Comparison of ENCODE assay signal across 1 cellular context in genomic region chr7:36366649-36367560, GRCh38.
TF ChIP-seq lines count a peak whose summit lies in the region.

No MANE protein-coding gene starts in this region.

TF ChIP-seq in HepG2, 621 proteins besides CTCF, POLR2A, EP300 and RAD21 (continued from another document and continues in another):
- no peak for TF ChIP-seq RNF219 (CRISPR knock-in tag; IDR thresholded peaks at IDR 0.05)
- no peak for TF ChIP-seq ZNF468 (CRISPR knock-in tag; IDR thresholded peaks at IDR 0.05)
- no peak for TF ChIP-seq DPF2 (CRISPR knock-in tag; IDR thresholded peaks at IDR 0.05; ENCODE audit: borderline replicate concordance, low read depth)
- TF ChIP-seq ZFP62 (CRISPR knock-in tag; IDR thresholded peaks at IDR 0.05): no peak
- no peak for TF ChIP-seq POLR2AphosphoS2 (IDR thresholded peaks at IDR 0.05; ENCODE audit: low read depth, low read length)
- no peak for TF ChIP-seq HNF4G (IDR thresholded peaks at IDR 0.05; ENCODE audit: borderline replicate concordance, low read depth, low read length)
- TF ChIP-seq HNF4G (CRISPR knock-in tag; IDR thresholded peaks at IDR 0.05; ENCODE audit: borderline replicate concordance, low read depth): no peak
- no peak for TF ChIP-seq FOXA1 (IDR thresholded peaks at IDR 0.05)
- TF ChIP-seq FOXA1 (CRISPR knock-in tag; IDR thresholded peaks at IDR 0.05): peak; percentile 48; the same call in 1 of the 2 replicates
- TF ChIP-seq PLRG1 (conservative IDR thresholded peaks at IDR 0.05): no peak
- no peak for TF ChIP-seq NCOA1 (CRISPR knock-in tag; IDR thresholded peaks at IDR 0.05)
- TF ChIP-seq TBP (CRISPR knock-in tag; IDR thresholded peaks at IDR 0.05): no peak
- peak; percentile 84 for TF ChIP-seq ZNF670 (CRISPR knock-in tag; IDR thresholded peaks at IDR 0.05; ENCODE audit: borderline replicate concordance)
- no peak for TF ChIP-seq ZBTB2 (CRISPR knock-in tag; IDR thresholded peaks at IDR 0.05; ENCODE audit: low read depth)
- no peak for TF ChIP-seq GZF1 (CRISPR knock-in tag; IDR thresholded peaks at IDR 0.05)
- peak; percentile 80; the same call in 1 of the 2 replicates for TF ChIP-seq ZFP91 (CRISPR knock-in tag; IDR thresholded peaks at IDR 0.05; ENCODE audit: borderline replicate concordance)
- TF ChIP-seq KAT8 (CRISPR knock-in tag; IDR thresholded peaks at IDR 0.05): peak; percentile 84
- no peak for TF ChIP-seq CERS6 (CRISPR knock-in tag; IDR thresholded peaks at IDR 0.05)
- TF ChIP-seq BHLHE40 (IDR thresholded peaks at IDR 0.05; ENCODE audit: low read length): no peak; the same call in 1 of the 2 replicates
- TF ChIP-seq DMTF1 (CRISPR knock-in tag; IDR thresholded peaks at IDR 0.05): no peak
- peak; percentile 80; the same call in 1 of the 2 replicates for TF ChIP-seq KDM5B (CRISPR knock-in tag; IDR thresholded peaks at IDR 0.05; ENCODE audit: borderline replicate concordance)
- peak; percentile 67 for TF ChIP-seq ZBTB33 (CRISPR knock-in tag; IDR thresholded peaks at IDR 0.05)
- no peak for TF ChIP-seq MEIS1 (CRISPR knock-in tag; IDR thresholded peaks at IDR 0.05; ENCODE audit: borderline replicate concordance)
- no peak for TF ChIP-seq U2AF1 (optimal IDR thresholded peaks at IDR 0.05; ENCODE audit: low read depth, low read length)
- TF ChIP-seq TAF1 (CRISPR knock-in tag; IDR thresholded peaks at IDR 0.05): peak; percentile 27; the same call in 1 of the 2 replicates
- no peak for TF ChIP-seq ATF5 (CRISPR knock-in tag; IDR thresholded peaks at IDR 0.05; ENCODE audit: low read depth)
- TF ChIP-seq NFIC (IDR thresholded peaks at IDR 0.05; ENCODE audit: low read length): no peak
- TF ChIP-seq ZNF34 (CRISPR knock-in tag; IDR thresholded peaks at IDR 0.05; ENCODE audit: borderline replicate concordance): no peak
- no peak for TF ChIP-seq ZNF598 (CRISPR knock-in tag; IDR thresholded peaks at IDR 0.05; ENCODE audit: borderline replicate concordance)
- TF ChIP-seq CBX5 (CRISPR knock-in tag; IDR thresholded peaks at IDR 0.05; ENCODE audit: borderline replicate concordance): peak; percentile 61; the same call in 1 of the 2 replicates
- 0 out of 2 replicates have a peak, but pooled peaks have one; percentile 47 for TF ChIP-seq CHD2 (IDR thresholded peaks at IDR 0.05; ENCODE audit: low read depth, low read length)
- no peak for TF ChIP-seq ZNF260 (CRISPR knock-in tag; IDR thresholded peaks at IDR 0.05; ENCODE audit: borderline replicate concordance, low read depth)
- TF ChIP-seq ZBTB34 (CRISPR knock-in tag; IDR thresholded peaks at IDR 0.05): no peak
- peak; percentile 83; the same call in 1 of the 2 replicates for TF ChIP-seq EEA1 (CRISPR knock-in tag; IDR thresholded peaks at IDR 0.05; ENCODE audit: borderline replicate concordance)
- peak; percentile 53; the same call in 1 of the 2 replicates for TF ChIP-seq THRA (CRISPR knock-in tag; IDR thresholded peaks at IDR 0.05; ENCODE audit: borderline replicate concordance)
- no peak for TF ChIP-seq PRDM15 (CRISPR knock-in tag; IDR thresholded peaks at IDR 0.05)
- TF ChIP-seq GPN1 (CRISPR knock-in tag; IDR thresholded peaks at IDR 0.05; ENCODE audit: borderline replicate concordance): no peak; the same call in 1 of the 2 replicates
- TF ChIP-seq ZBTB1 (CRISPR knock-in tag; IDR thresholded peaks at IDR 0.05; ENCODE audit: borderline replicate concordance): no peak
- no peak for TF ChIP-seq ZBTB42 (CRISPR knock-in tag; IDR thresholded peaks at IDR 0.05)
- no peak for TF ChIP-seq EZH2 (conservative IDR thresholded peaks at IDR 0.05; ENCODE audit: low read depth, low read length)
- no peak for TF ChIP-seq ZFYVE20 (CRISPR knock-in tag; IDR thresholded peaks at IDR 0.05; ENCODE audit: borderline replicate concordance, low read depth)
- TF ChIP-seq JUN (CRISPR knock-in tag; IDR thresholded peaks at IDR 0.05): no peak
- no peak for TF ChIP-seq HNF1B (CRISPR knock-in tag; IDR thresholded peaks at IDR 0.05)
